Comparison of ENCODE assay signal across 27 cellular contexts in genomic region chr2:130740671-130741070, GRCh38. TPM values are rescaled to one million over a fixed set of nuclear protein-coding genes. Genes with fewer than 3 reads are reported as not detected.
"Had no signal": no experiment of that assay in that cellular context is flagged by ENCODE, and none has a peak within 500 bp of the region (broad histone marks: within the 10 kb centered on the region; RNA-seq: fewer than 3 reads in every experiment).

No MANE protein-coding gene starts in this region.

- H3K9me3 Mint-ChIP-seq: IgD-negative memory B cell had no signal

- DNase-seq: Kasumi-1, MM.1S, NCI-H1092 treated with DMSO at 0.1 percent for 48 hours, NCI-H1436, NCI-H187, NCI-H2029, NCI-H2081 treated with DMSO at 0.1 percent for 48 hours, NCI-H2171, NCI-H226, NCI-H446, NCI-H510A, NCI-H524 treated with DMSO at 0.1 percent for 48 hours, NCI-H69, NCI-H774, PC-3, SHP77, SK-N-SH, SW 1271 had no signal

- H3K9ac ChIP-seq: KMS-11, SK-N-SH had no signal

- H3K27ac Mint-ChIP-seq: IgD-negative memory B cell had no signal

- H3K36me3 Mint-ChIP-seq: IgD-negative memory B cell had no signal

- H3K4me3 Mint-ChIP-seq: IgD-negative memory B cell had no signal

- H3K4me2 ChIP-seq: KMS-11, SK-N-SH had no signal

- ATAC-seq: K562, Panc1, PC-3 had no signal

- H3K9me3 ChIP-seq: SK-N-SH had no signal

- H3K4me3 ChIP-seq: K562 had no signal

- H3K27ac ChIP-seq: HL-60, KMS-11, RWPE1 had no signal

RNA-seq across cellular contexts. Expression of gene GPR148, which starts 11.8 kb away (rescaled TPM):
- total RNA-seq: K562, M059J, OCI-LY7, PC-3, SK-MEL-5 had no signal

RNA-seq across cellular contexts. Expression of gene AMER3, which starts 14.7 kb away (rescaled TPM):
- total RNA-seq: K562, M059J, OCI-LY7, PC-3, SK-MEL-5 had no signal
